8 cellular contexts compared by ENCODE assay signal in the genomic region with DNA sequence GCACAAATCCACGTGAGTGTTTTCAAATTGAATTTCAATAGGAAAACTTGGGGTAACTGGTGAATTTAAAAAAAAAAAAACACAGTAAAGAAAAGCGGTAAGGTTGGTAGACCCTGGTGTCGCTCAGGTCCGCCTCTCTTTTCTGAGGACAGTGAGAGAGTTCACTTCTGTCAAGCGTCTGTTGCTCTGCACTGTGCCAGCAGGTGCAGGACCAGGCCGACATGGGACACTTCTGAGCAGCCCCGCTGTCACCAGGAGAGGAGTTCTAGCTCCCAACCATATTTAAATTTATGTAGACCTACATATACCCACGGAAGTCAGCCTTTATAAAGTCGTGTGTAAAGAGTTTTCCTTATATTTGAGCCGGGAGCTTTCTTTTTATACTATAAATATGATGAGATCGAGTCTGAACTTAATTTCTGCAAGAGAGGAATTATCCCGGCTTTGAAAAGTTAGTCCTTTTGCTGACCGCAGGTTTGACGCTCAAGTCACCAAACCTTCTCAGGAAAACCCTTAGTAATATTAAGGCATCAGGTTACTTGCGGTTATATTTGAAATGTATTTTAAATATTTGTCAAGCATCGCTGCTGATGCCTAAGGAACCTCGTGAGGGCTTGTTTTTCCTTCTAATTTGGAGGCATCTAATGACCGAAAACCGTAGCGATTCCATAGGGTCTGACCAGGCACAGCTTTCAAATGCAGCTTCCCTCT. TPM values are rescaled to one million over a fixed set of nuclear protein-coding genes. Genes with fewer than 3 reads are reported as not detected.
DNase-seq lines count a peak whose midpoint lies in the region; ATAC-seq and TF ChIP-seq lines count a peak whose summit lies in the region.

No MANE protein-coding gene starts in this region.

- no peaks in the 10 kb centered on the region for H3K9me3 ChIP-seq in breast epithelium

- no peaks in the 10 kb centered on the region for H3K36me3 Mint-ChIP-seq in MCF 10A (ENCODE audit: insufficient read depth, unreplicated experiment)

- intact Hi-C loops in breast epithelium (cut with DNase I; ENCODE audit: low total_unique reads) (no loop called here), MCF 10A (cut with micrococcal nuclease) (no loop called here)

- POLR2A ChIA-PET in MCF 10A (lab: Yijun Ruan, JAX): no interaction called here

- H3K27ac Mint-ChIP-seq in MCF 10A (ENCODE audit: low read depth, unreplicated experiment): no peak overlapping the region

- peaks cover 27% of the 10 kb centered on the region for H3K27me3 Mint-ChIP-seq in MCF 10A (ENCODE audit: insufficient read depth, unreplicated experiment)

- TF ChIP-seq CTCF in breast epithelium (IDR thresholded peaks at IDR 0.05): no peak
- no peak for TF ChIP-seq CTCF in MCF 10A (IDR thresholded peaks at IDR 0.05; ENCODE audit: unreplicated experiment)

- no TSS peak for BruUV-seq in MCF 10A (replicated peaks; lab: Mats Ljungman, UMichigan)

- H3K27me3 ChIP-seq in breast epithelium: peaks cover 0 to 28% of the 10 kb centered on the region in 2 donors

- no peak for TF ChIP-seq POLR2A in breast epithelium (IDR thresholded peaks at IDR 0.05)
- peak; percentile 46 for TF ChIP-seq POLR2A in erythroblast (IDR thresholded peaks at IDR 0.05; ENCODE audit: low read length)

- H3K4me1 ChIP-seq in breast epithelium: no peaks in the 10 kb centered on the region

- H3K27ac ChIP-seq in breast epithelium (peak overlapping the region in 1 of 2 donors; percentile 39), skin epidermis (peak overlapping the region in 20 of 21 experiments; percentile 24 to 96 (median 81))

- CTCF ChIA-PET in MCF 10A (lab: Yijun Ruan, JAX): interaction anchor here (1.0 kb wide), 1 partner anchor 100 kb away, joined by 3 read pairs; no protein-coding TSS in a partner anchor

- H3K4me1 Mint-ChIP-seq in MCF 10A (ENCODE audit: insufficient read depth, unreplicated experiment): no peaks in the 10 kb centered on the region

- ATAC-seq in HG03175 (IDR thresholded peaks at IDR 0.05; ENCODE audit: unreplicated experiment): peak; percentile 58

- no peaks in the 10 kb centered on the region for H3K36me3 ChIP-seq in breast epithelium

- no peak overlapping the region for H3K4me3 Mint-ChIP-seq in MCF 10A (ENCODE audit: unreplicated experiment)

- DNase-seq in breast epithelium (ENCODE audit: low spot score in 2 of 2): no peak
- no peak for DNase-seq in MCF 10A (ENCODE audit: unreplicated experiment)
- DNase-seq in activated CD4-positive, alpha-beta T cell treated with anti-CD3 and anti-CD28 coated beads for 1 hour: peak; percentile 44
- DNase-seq in erythroblast (lab: John Stamatoyannopoulos, UW): peak; percentile 74 to 79
- DNase-seq in C1 segment of cervical spinal cord (lab: John Stamatoyannopoulos, UW): no peak
- DNase-seq in NCI-H2081 treated with DMSO at 0.1 percent for 48 hours (lab: John Stamatoyannopoulos, UW): no peak

- H3K4me3 ChIP-seq in breast epithelium: peak overlapping the region; percentile 47 to 70 (median 54)
- H3K4me3 ChIP-seq in skin epidermis: peak overlapping the region; percentile 37 to 60 (median 49)

- H3K9me3 Mint-ChIP-seq in MCF 10A (ENCODE audit: unreplicated experiment): no peaks in the 10 kb centered on the region

RNA-seq across cellular contexts. Expression of a gene that starts 0.6 kb away (rescaled TPM):
- total RNA-seq in breast epithelium (10 to 100 TPM; 14.2 to 21.4 (median 21.3) TPM), MCF 10A (2022) (not detected in 2 replicates)

Comparison
In these comparisons a context has a peak if more than half of its experiments do, and no peak if none do; other contexts are left out.
1. RNA of a gene that starts 0.6 kb away (total RNA-seq): 14.2 to 21.4 TPM in breast epithelium; not detected in MCF 10A; every median in the first group is over 10 times any median in the second.
2. DNase-seq: peak in activated CD4-positive, alpha-beta T cell treated with anti-CD3 and anti-CD28 coated beads for 1 hour (single experiment) and erythroblast (2 of 2); none in breast epithelium (0 of 2), MCF 10A (single experiment), C1 segment of cervical spinal cord (0 of 14) and NCI-H2081 treated with DMSO at 0.1 percent for 48 hours (single experiment).